Comparison of ENCODE assay signal across 11 cellular contexts in genomic region chr1:56929492-56929891, GRCh38. TPM values are rescaled to one million over a fixed set of nuclear protein-coding genes. Genes with fewer than 3 reads are reported as not detected.
"Had no signal": no experiment of that assay in that cellular context is flagged by ENCODE, and none has a peak within 500 bp of the region (broad histone marks: within the 10 kb centered on the region; RNA-seq: fewer than 3 reads in every experiment).

No MANE protein-coding gene starts in this region.

- H3K9ac ChIP-seq: KMS-11 had no signal

- H3K4me2 ChIP-seq: KMS-11 had no signal

- H3K27ac ChIP-seq: HL-60, KMS-11 had no signal

- ATAC-seq: HepG2 had no signal

- DNase-seq: Karpas-422, Kasumi-1, KBM-7, KG1 had no signal

- FAIRE-seq: HepG2, HTR-8/SVneo had no signal

RNA-seq across cellular contexts. Expression of gene C8B, which starts 36.3 kb away (rescaled TPM):
- total RNA-seq: HT-29, HT1080 had no signal
- polyA plus RNA-seq: IgD-negative memory B cell had no signal
